19 cellular contexts compared by ENCODE assay signal in the genomic region with DNA sequence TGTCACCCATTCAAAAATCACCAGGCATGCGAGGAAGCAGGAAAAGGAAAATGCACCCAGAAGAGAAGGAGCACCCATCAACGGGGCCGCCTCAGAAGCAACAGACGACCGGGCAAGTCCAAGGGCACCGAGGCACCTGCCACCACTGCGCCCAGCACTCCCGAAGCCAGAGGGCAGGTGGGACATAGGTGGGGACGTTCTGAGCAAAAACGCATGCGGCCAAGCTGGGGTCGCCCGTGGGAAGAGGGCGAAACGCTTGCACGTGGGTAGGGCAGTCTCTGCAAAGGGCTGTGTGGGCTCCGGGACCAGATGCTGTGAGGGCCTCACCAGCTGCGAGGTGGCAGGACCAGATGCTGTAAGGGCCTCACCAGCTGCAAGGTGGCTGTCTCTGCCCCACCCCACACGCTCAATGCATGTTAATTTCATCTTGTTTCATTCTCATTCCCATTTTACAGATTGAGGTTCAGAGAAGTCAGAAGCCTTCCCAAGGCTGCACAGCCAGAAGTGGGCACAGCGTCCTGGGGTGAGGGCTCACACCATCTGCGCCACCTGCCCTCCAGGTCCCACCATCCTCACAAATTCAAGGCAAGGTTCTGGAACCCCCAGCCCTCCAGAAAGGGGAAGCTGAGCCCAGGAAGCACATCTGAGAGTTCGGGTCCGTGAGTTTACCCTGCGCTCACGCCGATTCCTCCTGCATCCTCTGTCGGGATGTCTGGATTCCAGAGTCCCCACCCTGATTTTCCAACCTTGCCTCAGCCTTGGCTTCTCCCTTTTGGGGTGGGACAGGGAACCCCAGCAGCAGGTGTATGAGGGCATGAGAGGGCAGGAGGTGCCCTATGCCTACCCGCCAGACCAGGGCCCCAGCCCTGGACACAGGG. TPM values are rescaled to one million over a fixed set of nuclear protein-coding genes. Genes with fewer than 3 reads are reported as not detected.
DNase-seq lines count a peak whose midpoint lies in the region; ATAC-seq and TF ChIP-seq lines count a peak whose summit lies in the region.
"Had no signal": no experiment of that assay in that cellular context is flagged by ENCODE, and none has a peak within 500 bp of the region (broad histone marks: within the 10 kb centered on the region; RNA-seq: fewer than 3 reads in every experiment).

No MANE protein-coding gene starts in this region.

- no peak for ATAC-seq in left cardiac atrium
- no peak for ATAC-seq in GM18498 (IDR thresholded peaks at IDR 0.05; ENCODE audit: unreplicated experiment)
- ATAC-seq in GM19395 (IDR thresholded peaks at IDR 0.05; ENCODE audit: unreplicated experiment), result no peak
- ATAC-seq: PC-3; stimulated activated memory B cell treated with anti-CD40 and anti-IgM and Interleukin-4, amounts not matched to agents 10 μg/mL and 1 μg/mL and 100 μg/mL, for 72 hours had no signal

- no peak for TF ChIP-seq CTCF in C4-2B (conservative IDR thresholded peaks at IDR 0.05)

- H3K4ac ChIP-seq in neuronal stem cell (ENCODE audit: low read length), result no peak overlapping the region

- H4K91ac ChIP-seq in neuronal stem cell (ENCODE audit: low read depth, low read length, poor library complexity), result no peak overlapping the region

- peak overlapping the region; percentile 19 for H2BK5ac ChIP-seq in neuronal stem cell (ENCODE audit: low read length)

- H2BK120ac ChIP-seq in neuronal stem cell (ENCODE audit: low read depth, low read length), result no peak overlapping the region

- peaks cover 5 to 9% of the 10 kb centered on the region in 2 donors for H3K4me1 ChIP-seq in neuronal stem cell (ENCODE audit: control insufficient read depth in 2 of 2, insufficient read depth in 1 of 2, low read depth in 1 of 2, low read length in 2 of 2)

- peak overlapping the region; percentile 57 for H3K18ac ChIP-seq in neuronal stem cell (ENCODE audit: low read length)

- H3K79me1 ChIP-seq in neuronal stem cell (ENCODE audit: low read depth, low read length), result peaks cover 2% of the 10 kb centered on the region

- no CpG with 5 or more reads among the region's 28 CpGs for WGBS in neuronal stem cell (ENCODE audit: extremely low coverage in 2 of 2, insufficient read length in 2 of 2, insufficient replicate concordance in 1 of 2), 2 donors

- H3K36me3 ChIP-seq in neuronal stem cell (replicated peaks in 1 of 2; ENCODE audit: control insufficient read depth in 2 of 2, insufficient read depth in 2 of 2, low read length in 2 of 2), result no peaks in the 10 kb centered on the region

- H3K27ac ChIP-seq in C4-2B (peak overlapping the region; percentile 64), neuronal stem cell (replicated peaks; ENCODE audit: low read length) (no peak overlapping the region)

- H3K14ac ChIP-seq in neuronal stem cell (ENCODE audit: low read length), result peak overlapping the region; percentile 71

- no peak overlapping the region for H3K4me2 ChIP-seq in neuronal stem cell (ENCODE audit: insufficient read depth, low read length, poor library complexity, severe bottlenecking)

- H3K4me3 ChIP-seq in neuronal stem cell (ENCODE audit: low read length in 2 of 2), result peak overlapping the region in 1 of 2 donors; percentile 41

- H3K9me3 ChIP-seq in neuronal stem cell (replicated peaks in 1 of 2; ENCODE audit: control insufficient read depth in 2 of 2, insufficient read depth in 1 of 2, low read depth in 1 of 2, low read length in 2 of 2), result peaks cover 0 to 3% of the 10 kb centered on the region in 2 donors

- H2AK5ac ChIP-seq in neuronal stem cell (ENCODE audit: low read depth, low read length), result peak overlapping the region; percentile 84

- H4K8ac ChIP-seq in neuronal stem cell (ENCODE audit: low read depth, low read length), result no peak overlapping the region

- DNase-seq in HT-29 (ENCODE audit: low spot score), result peak; percentile 0
- DNase-seq in left cardiac atrium, result peak; percentile 15
- DNase-seq in neuronal stem cell (ENCODE audit: low spot score), result no peak
- DNase-seq in activated CD4-positive, CD25-positive, alpha-beta regulatory T cell (lab: John Stamatoyannopoulos, UW), result no peak
- DNase-seq: activated CD8-positive, alpha-beta memory T cell treated with anti-CD3 and anti-CD28 coated beads for 24 hours; activated T-cell treated with anti-CD3 and anti-CD28 coated beads, Interleukin-2, amount 50 U/mL, for 48 hours; AML-193; hypothalamus; islet precursor cell; NCI-H1436 treated with DMSO at 0.1 percent for 48 hours; NCI-H2171 treated with DMSO at 0.1 percent for 48 hours; NCI-H774; PC-3 had no signal

- no peak overlapping the region for H2BK12ac ChIP-seq in neuronal stem cell (ENCODE audit: low read length)

- peak overlapping the region; percentile 44 for H3K9ac ChIP-seq in neuronal stem cell (ENCODE audit: low read depth, low read length, poor library complexity)

- no peak overlapping the region for H3K23ac ChIP-seq in neuronal stem cell (ENCODE audit: low read depth, low read length, poor library complexity)

- H2BK15ac ChIP-seq in neuronal stem cell (ENCODE audit: low read length), result no peak overlapping the region

- H2AFZ ChIP-seq in neuronal stem cell (ENCODE audit: low read length), result no peak overlapping the region

- H3K27me3 ChIP-seq in neuronal stem cell (ENCODE audit: control insufficient read depth in 3 of 3, insufficient read depth in 3 of 3, low read depth in 1 of 3, low read length in 3 of 3), result peaks cover 0 to 76% (median 60%) of the 10 kb centered on the region in 3 experiments

- intact Hi-C loops in left cardiac atrium (cut with DNase I), result no loop called here

RNA-seq across cellular contexts. Expression of gene SAMD11, which starts 8.2 kb away (rescaled TPM):
- total RNA-seq in HT-29 (2014; rRNA removed; shearing (Covaris generic)), result 0.10 TPM in 1 of 2 replicates, not detected in the other
- total RNA-seq in left cardiac atrium, result 1 to 10 TPM; 5.1 to 7.5 TPM
- polyA plus RNA-seq in neuronal stem cell (2013, experiment 1 of 2), result 0.21 TPM
- polyA plus RNA-seq in neuronal stem cell (2013, experiment 2 of 2), result 0.32 TPM
- total RNA-seq: SK-MEL-5 had no signal

RNA-seq across cellular contexts. Expression of gene NOC2L, which starts 43.5 kb away (rescaled TPM):
- total RNA-seq in HT-29 (2014; rRNA removed; shearing (Covaris generic)), result 223 and 226 TPM in 2 replicates
- total RNA-seq in left cardiac atrium, result 10 to 100 TPM; 38.1 to 48.7 TPM
- 33.5 TPM for polyA plus RNA-seq in neuronal stem cell (2013, experiment 1 of 2)
- 32.6 TPM for polyA plus RNA-seq in neuronal stem cell (2013, experiment 2 of 2)

RNA-seq across cellular contexts. Expression of gene KLHL17, which starts 44.9 kb away (rescaled TPM):
- 33.4 and 44.4 TPM in 2 replicates for total RNA-seq in HT-29 (2014; rRNA removed; shearing (Covaris generic))
- 1 to 10 TPM; 5.7 to 8.2 TPM for total RNA-seq in left cardiac atrium
- polyA plus RNA-seq in neuronal stem cell (2013, experiment 1 of 2), result 22.0 TPM
- polyA plus RNA-seq in neuronal stem cell (2013, experiment 2 of 2), result 20.9 TPM

RNA-seq across cellular contexts. Expression of gene PLEKHN1, which starts 50.7 kb away (rescaled TPM):
- total RNA-seq in HT-29 (2014; rRNA removed; shearing (Covaris generic)), result 2.4 and 9.3 TPM in 2 replicates
- total RNA-seq in left cardiac atrium, result under 1 TPM; 0.38 to 0.50 TPM
- 0.07 TPM for polyA plus RNA-seq in neuronal stem cell (2013, experiment 1 of 2)
- 0.03 TPM for polyA plus RNA-seq in neuronal stem cell (2013, experiment 2 of 2)
- total RNA-seq: neural crest cell had no signal

Comparison
In these comparisons a context has a peak if more than half of its experiments do, and no peak if none do; other contexts are left out.
1. DNase-seq: peak in HT-29 (single experiment) and left cardiac atrium (single experiment); none in neuronal stem cell (single experiment) and activated CD4-positive, CD25-positive, alpha-beta regulatory T cell (0 of 4).